9 cellular contexts compared by ENCODE assay signal in genomic region chr1:177170756-177171535, GRCh38. TPM values are rescaled to one million over a fixed set of nuclear protein-coding genes. Genes with fewer than 3 reads are reported as not detected.
DNase-seq lines count a peak whose midpoint lies in the region; ATAC-seq, FAIRE-seq and TF ChIP-seq lines count a peak whose summit lies in the region.
"Had no signal": no experiment of that assay in that cellular context is flagged by ENCODE, and none has a peak within 500 bp of the region (broad histone marks: within the 10 kb centered on the region; RNA-seq: fewer than 3 reads in every experiment).

TSS of gene BRINP2 (plus strand) at chr1:177170958. CDS start at chr1:177229877, 58,919 bp downstream.

- H3K79me2 ChIP-seq in astrocyte (ENCODE audit: insufficient read depth, low read length), result no peaks in the 10 kb centered on the region

- H3K27ac ChIP-seq in astrocyte (ENCODE audit: low read depth, low read length) (no peak within 1 kb of the TSS), iPS-20b (ENCODE audit: low read length) (no peak within 1 kb of the TSS)

- H3K4me1 Mint-ChIP-seq in astrocyte (ENCODE audit: low read depth, unreplicated experiment), result no peaks in the 10 kb centered on the region
- no peaks in the 10 kb centered on the region for H3K4me1 Mint-ChIP-seq in T-helper 17 cell
- H3K4me1 Mint-ChIP-seq in T-cell, result peaks cover 0 to 5% (median 0%) of the 10 kb centered on the region in 3 donors

- no peaks in the 10 kb centered on the region for H3K9me3 Mint-ChIP-seq in astrocyte (ENCODE audit: unreplicated experiment)
- H3K9me3 Mint-ChIP-seq in T-cell, result no peaks in the 10 kb centered on the region

- H3K36me3 ChIP-seq in astrocyte (ENCODE audit: insufficient read depth, low read length), result no peaks in the 10 kb centered on the region
- H3K36me3 ChIP-seq in iPS-20b (ENCODE audit: insufficient read depth, low read depth, low read length), result no peaks in the 10 kb centered on the region

- intact Hi-C loops in Right ventricle myocardium inferior (cut with DNase I) (no loop called here), cardiac septum (cut with DNase I) (no loop called here)

- H3K4me3 ChIP-seq in astrocyte (ENCODE audit: insufficient read depth, low read depth, low read length), result peak within 1 kb of the TSS; percentile 49
- peak within 1 kb of the TSS; percentile 81 for H3K4me3 ChIP-seq in iPS-20b (ENCODE audit: low read length)

- no peaks in the 10 kb centered on the region for H4K20me1 ChIP-seq in astrocyte (ENCODE audit: insufficient read depth, low read length)

- no peak for TF ChIP-seq CTCF in astrocyte (IDR thresholded peaks at IDR 0.05; ENCODE audit: insufficient read depth, low read depth, low read length)

- H3K36me3 Mint-ChIP-seq in astrocyte (ENCODE audit: low read depth, unreplicated experiment) (no peaks in the 10 kb centered on the region), T-helper 17 cell (ENCODE audit: low read depth) (no peaks in the 10 kb centered on the region), T-cell (no peaks in the 10 kb centered on the region)

- H3K4me3 Mint-ChIP-seq in astrocyte (ENCODE audit: unreplicated experiment) (no peak within 1 kb of the TSS), T-helper 17 cell (no peak within 1 kb of the TSS), T-cell (no peak within 1 kb of the TSS)

- ATAC-seq in Right ventricle myocardium inferior (peak; percentile 85), T-helper 17 cell (no peak), T-cell (replicated peaks in 1 of 4) (no peak)
- no peak for ATAC-seq in stimulated activated naive CD8-positive, alpha-beta T cell treated with anti-CD3 and anti-CD28 coated beads, Interleukin-15, Interleukin-2, amounts not matched to agents 100 U/mL and 50 U/mL, for 24 hours

- H3K4me1 ChIP-seq in astrocyte (ENCODE audit: insufficient read depth, low read length), result peaks cover 6% of the 10 kb centered on the region
- H3K4me1 ChIP-seq in iPS-20b (ENCODE audit: insufficient read depth, low read length), result peaks cover 11% of the 10 kb centered on the region; the same call in 1 of the 2 replicates

- H3K27ac Mint-ChIP-seq in astrocyte (ENCODE audit: unreplicated experiment) (no peak within 1 kb of the TSS), T-helper 17 cell (no peak within 1 kb of the TSS), T-cell (no peak within 1 kb of the TSS)

- CTCF ChIA-PET in T-cell (lab: Charles Lee), result interaction anchor here in 1 of 2 donors (0.7 kb wide), 1 partner anchor 1212 kb away, joined by 4 read pairs; no protein-coding TSS in a partner anchor

- peak within 1 kb of the TSS; percentile 54 for H2AFZ ChIP-seq in astrocyte (ENCODE audit: low read depth, low read length)

- H3K9ac ChIP-seq in astrocyte (ENCODE audit: low read length) (no peak within 1 kb of the TSS), iPS-20b (ENCODE audit: low read depth, low read length) (peak within 1 kb of the TSS; percentile 29; the same call in 1 of the 2 replicates)

- peaks cover 7% of the 10 kb centered on the region for H3K27me3 Mint-ChIP-seq in astrocyte (ENCODE audit: low read depth, unreplicated experiment)
- no peaks in the 10 kb centered on the region for H3K27me3 Mint-ChIP-seq in T-helper 17 cell
- H3K27me3 Mint-ChIP-seq in T-cell, result peaks cover 8 to 14% of the 10 kb centered on the region in 2 donors

- H3K9me3 ChIP-seq in astrocyte (ENCODE audit: insufficient read depth, low read depth, low read length) (no peaks in the 10 kb centered on the region), iPS-20b (ENCODE audit: insufficient read depth, low read depth, low read length) (no peaks in the 10 kb centered on the region), T-helper 17 cell (ENCODE audit: control insufficient read depth, low read length, poor library complexity, severe bottlenecking) (no peaks in the 10 kb centered on the region)

- POLR2A ChIA-PET in T-cell (lab: Charles Lee), result no interaction called here

- DNase-seq in Right ventricle myocardium inferior (ENCODE audit: missing footprints) (peak; percentile 61), cardiac septum (ENCODE audit: low spot score) (no peak), NCI-H1092 treated with DMSO at 0.1 percent for 48 hours (lab: John Stamatoyannopoulos, UW) (peak; percentile 95), astrocyte (ENCODE audit: low read depth) (peak; percentile 22), T-helper 17 cell (no peak), T-cell (no peak)
- DNase-seq in stimulated activated naive CD8-positive, alpha-beta T cell treated with anti-CD3 and anti-CD28 coated beads, Interleukin-15, Interleukin-2, amounts not matched to agents 100 U/mL and 50 U/mL, for 24 hours, result peak; percentile 5

- FAIRE-seq in astrocyte (lab: Jason Lieb, UNC), result no peak
- FAIRE-seq: G401.6 had no signal

- peak within 1 kb of the TSS; percentile 89 for H3K4me2 ChIP-seq in astrocyte (ENCODE audit: low read length)

- H3K27me3 ChIP-seq in astrocyte (ENCODE audit: insufficient read depth, low read length) (peaks cover 68% of the 10 kb centered on the region), iPS-20b (ENCODE audit: insufficient read depth, low read length) (peaks cover 100% of the 10 kb centered on the region)

RNA-seq across cellular contexts. Expression of gene BRINP2, which starts in this region (rescaled TPM):
- 0.32 TPM for total RNA-seq in Right ventricle myocardium inferior
- 0.11 TPM for total RNA-seq in cardiac septum
- total RNA-seq in astrocyte, result not detected in 2 replicates
- total RNA-seq in T-helper 17 cell, result not detected
- under 1 TPM in 1 of 5 donors, not detected in 4; 0.06 TPM for total RNA-seq in T-cell

Comparison
In these comparisons a context has a peak if more than half of its experiments do, and no peak if none do; other contexts are left out.
1. Peak in DNase-seq and ATAC-seq in Right ventricle myocardium inferior; RNA of the gene not detected or under 1 TPM.
2. Peak in DNase-seq, H3K4me3 ChIP-seq and H3K4me2 ChIP-seq in astrocyte; RNA of the gene not detected or under 1 TPM.
3. DNase-seq: peak in NCI-H1092 treated with DMSO at 0.1 percent for 48 hours (single experiment) and stimulated activated naive CD8-positive, alpha-beta T cell treated with anti-CD3 and anti-CD28 coated beads, Interleukin-15, Interleukin-2, amounts not matched to agents 100 U/mL and 50 U/mL, for 24 hours (single experiment); none in cardiac septum (single experiment), T-helper 17 cell (0 of 3) and T-cell (0 of 34).